Comparison of ENCODE assay signal across 8 cellular contexts in genomic region chr1:167043752-167044488, GRCh38.
DNase-seq lines count a peak whose midpoint lies in the region; ATAC-seq lines count a peak whose summit lies in the region.

No MANE protein-coding gene starts in this region.

- H3K27me3 Mint-ChIP-seq in stimulated activated naive B cell treated with anti-CD40 and anti-IgM and Interleukin-4, amounts not matched to agents 10 μg/mL and 1 μg/mL and 100 μg/mL, for 72 hours = peaks cover 8 to 17% of the 10 kb centered on the region in 2 donors

- H3K9me3 ChIP-seq in effector memory CD4-positive, alpha-beta T cell (ENCODE audit: control insufficient read depth, low read length) = no peaks in the 10 kb centered on the region
- H3K9me3 ChIP-seq in muscle layer of duodenum (ENCODE audit: control insufficient read depth in 1 of 2, low read length in 2 of 2) = no peaks in the 10 kb centered on the region

- peak; percentile 92 for ATAC-seq in HG03108 (IDR thresholded peaks at IDR 0.05; ENCODE audit: unreplicated experiment)
- peak; percentile 98 to 99 for ATAC-seq in stimulated activated naive B cell treated with anti-CD40 and anti-IgM and Interleukin-4, amounts not matched to agents 10 μg/mL and 1 μg/mL and 100 μg/mL, for 72 hours (replicated peaks)

- H3K4me1 Mint-ChIP-seq in stimulated activated naive B cell treated with anti-CD40 and anti-IgM and Interleukin-4, amounts not matched to agents 10 μg/mL and 1 μg/mL and 100 μg/mL, for 72 hours = peaks cover 9 to 19% of the 10 kb centered on the region in 2 donors

- no peak overlapping the region for H3K27ac ChIP-seq in effector memory CD4-positive, alpha-beta T cell (ENCODE audit: insufficient read depth, low read length, poor library complexity, severe bottlenecking)
- no peak overlapping the region for H3K27ac ChIP-seq in muscle layer of duodenum (ENCODE audit: low read length)

- no peaks in the 10 kb centered on the region for H3K36me3 Mint-ChIP-seq in stimulated activated naive B cell treated with anti-CD40 and anti-IgM and Interleukin-4, amounts not matched to agents 10 μg/mL and 1 μg/mL and 100 μg/mL, for 72 hours

- peak overlapping the region; percentile 39 for H3K4me3 ChIP-seq in effector memory CD4-positive, alpha-beta T cell (ENCODE audit: insufficient read depth, low read depth, low read length, poor library complexity, severe bottlenecking)
- H3K4me3 ChIP-seq in muscle layer of duodenum (ENCODE audit: low read depth in 1 of 2, low read length in 2 of 2) = peak overlapping the region; percentile 43 to 62

- H3K27ac Mint-ChIP-seq in stimulated activated naive B cell treated with anti-CD40 and anti-IgM and Interleukin-4, amounts not matched to agents 10 μg/mL and 1 μg/mL and 100 μg/mL, for 72 hours = peak overlapping the region; percentile 83

- DNase-seq in NCI-H82 (lab: John Stamatoyannopoulos, UW) = peak; percentile 72
- DNase-seq in NCI-H82 treated with DMSO at 0.1 percent for 48 hours (lab: John Stamatoyannopoulos, UW; ENCODE audit: unreplicated experiment) = no peak
- peak; percentile 92 for DNase-seq in NCI-H2227 (lab: John Stamatoyannopoulos, UW; ENCODE audit: unreplicated experiment)
- DNase-seq in activated CD4-positive, alpha-beta T cell treated with anti-CD3 and anti-CD28 coated beads, Interleukin-2, amount 50 U/mL, for 48 hours = peak; percentile 75 to 79
- peak; percentile 19 to 55 (median 44) for DNase-seq in effector memory CD4-positive, alpha-beta T cell
- peak; percentile 61 for DNase-seq in stimulated activated naive B cell treated with anti-CD40 and anti-IgM and Interleukin-4, amounts not matched to agents 10 μg/mL and 1 μg/mL and 100 μg/mL, for 72 hours

- H3K9me3 Mint-ChIP-seq in stimulated activated naive B cell treated with anti-CD40 and anti-IgM and Interleukin-4, amounts not matched to agents 10 μg/mL and 1 μg/mL and 100 μg/mL, for 72 hours = no peaks in the 10 kb centered on the region

- no peaks in the 10 kb centered on the region for H3K4me1 ChIP-seq in effector memory CD4-positive, alpha-beta T cell (ENCODE audit: control insufficient read depth, insufficient read depth, low read length, poor library complexity, severe bottlenecking)
- H3K4me1 ChIP-seq in muscle layer of duodenum (ENCODE audit: control insufficient read depth in 1 of 2, insufficient read depth in 2 of 2, low read length in 2 of 2) = no peaks in the 10 kb centered on the region

- H3K36me3 ChIP-seq in effector memory CD4-positive, alpha-beta T cell (ENCODE audit: control insufficient read depth, insufficient read depth, low read length) = no peaks in the 10 kb centered on the region
- no peaks in the 10 kb centered on the region for H3K36me3 ChIP-seq in muscle layer of duodenum (ENCODE audit: control insufficient read depth in 1 of 2, insufficient read depth in 2 of 2, low read length in 2 of 2)

- no peaks in the 10 kb centered on the region for H3K27me3 ChIP-seq in effector memory CD4-positive, alpha-beta T cell (replicated peaks; ENCODE audit: control insufficient read depth, insufficient read depth, low read length, poor library complexity, severe bottlenecking)
- no peaks in the 10 kb centered on the region for H3K27me3 ChIP-seq in muscle layer of duodenum (ENCODE audit: low read depth, low read length)

- peak overlapping the region; percentile 88 to 92 for H3K4me3 Mint-ChIP-seq in stimulated activated naive B cell treated with anti-CD40 and anti-IgM and Interleukin-4, amounts not matched to agents 10 μg/mL and 1 μg/mL and 100 μg/mL, for 72 hours
